8 cellular contexts compared by ENCODE assay signal in the genomic region with DNA sequence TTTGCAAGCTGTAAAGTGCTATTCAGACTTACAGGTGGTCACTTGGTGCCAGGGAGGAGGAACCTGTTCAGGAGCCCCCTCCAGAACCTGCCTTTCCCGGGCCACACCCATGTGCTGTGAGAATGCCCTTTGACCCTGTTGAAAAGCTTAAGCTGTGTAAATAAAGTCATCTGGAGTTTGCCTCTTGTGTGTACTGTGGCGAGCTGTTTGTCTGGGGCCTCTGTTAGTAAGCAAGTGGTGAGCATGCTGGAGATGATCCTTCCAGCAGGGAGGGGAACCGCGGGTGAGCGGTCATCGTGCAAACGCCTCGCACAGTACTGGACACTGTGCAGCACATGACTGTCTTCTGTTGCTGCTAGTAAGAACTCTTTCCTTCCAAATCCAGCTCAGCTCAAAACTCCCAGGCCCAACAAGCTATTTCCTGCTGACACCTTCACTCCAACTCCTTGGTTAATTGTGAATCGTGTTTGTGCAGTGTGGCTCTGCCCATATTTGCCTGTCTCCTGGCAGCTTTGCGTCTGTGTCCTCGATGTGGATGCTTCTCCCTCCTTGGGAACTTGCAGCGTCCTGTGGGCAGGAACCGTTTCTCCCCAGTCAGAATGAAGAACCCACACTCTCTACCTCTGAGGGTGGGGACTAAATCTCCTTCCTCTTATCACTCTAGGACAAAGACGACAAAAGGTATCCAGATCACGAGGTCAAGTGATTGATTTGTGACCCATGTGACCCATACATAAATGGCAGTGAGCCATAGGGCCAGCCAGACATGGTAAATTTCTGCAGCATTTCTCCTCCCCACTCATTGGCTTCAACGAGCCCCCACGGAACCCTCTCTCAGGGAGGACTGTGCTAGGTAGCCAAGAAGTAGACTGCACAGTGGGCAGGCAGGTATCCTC. TPM values are rescaled to one million over a fixed set of nuclear protein-coding genes. Genes with fewer than 3 reads are reported as not detected.
DNase-seq lines count a peak whose midpoint lies in the region; ATAC-seq, FAIRE-seq and TF ChIP-seq lines count a peak whose summit lies in the region.

No MANE protein-coding gene starts in this region.

- no peak for TF ChIP-seq POLR2A in K562 (conservative IDR thresholded peaks at IDR 0.05)

- TF ChIP-seq EP300 in K562 (IDR thresholded peaks at IDR 0.05; ENCODE audit: low read length), result no peak

- no peak overlapping the region for H3K4me2 ChIP-seq in K562 (ENCODE audit: insufficient read depth, low read length)

- FAIRE-seq in K562 (lab: Jason Lieb, UNC), result peak; percentile 23

- intact Hi-C loops in left ventricle myocardium inferior (cut with micrococcal nuclease), result no loop called here
- intact Hi-C loops in left ventricle myocardium superior (cut with micrococcal nuclease), result no loop called here
- intact Hi-C loops in K562 (cut with micrococcal nuclease), result no loop called here
- intact Hi-C loops in aorta (cut with DNase I), result no loop called here

- TF ChIP-seq CTCF in left ventricle myocardium inferior (IDR thresholded peaks at IDR 0.05; ENCODE audit: borderline replicate concordance) (no peak), K562 (IDR thresholded peaks at IDR 0.05 in 2 of 3, conservative IDR thresholded peaks at IDR 0.05 in 1 of 3; ENCODE audit: insufficient read depth in 2 of 3, low read depth in 1 of 3, low read length in 3 of 3) (no peak)

- CTCF ChIA-PET in K562 (lab: Yijun Ruan, JAX; ENCODE audit: low intra/inter-chr PET ratio), result interaction anchor here (0.6 kb wide), 1 partner anchor 30 kb away, joined by 3 read pairs; no protein-coding TSS in a partner anchor

- no peak for DNase-seq in left ventricle myocardium inferior
- no peak for DNase-seq in left ventricle myocardium superior
- DNase-seq in K562 (ENCODE audit: extremely low read depth in 1 of 4, low spot score in 3 of 4), result peak in 1 of 4 experiments; percentile 44
- DNase-seq in aorta, result peak; percentile 72 to 73
- DNase-seq in AG08396 (ENCODE audit: low spot score), result no peak
- DNase-seq in kidney glomerular epithelial cell (lab: John Stamatoyannopoulos, UW), result no peak

- H3K4me3 ChIP-seq in left ventricle myocardium inferior (no peak overlapping the region), K562 (no peak overlapping the region), muscle layer of duodenum (ENCODE audit: low read depth in 1 of 2, low read length in 2 of 2) (peak overlapping the region; percentile 32 to 38), aorta (ENCODE audit: low read length in 2 of 2) (no peak overlapping the region)

- WGBS in K562 (ENCODE audit: insufficient coverage, low coverage, missing lambda C conversion rate), result 37% methylated on average over 17 of the region's 17 CpGs
- WGBS in aorta, 2 donors, result 84 to 92% methylated on average over 17 of the region's 17 CpGs

- no peaks in the 10 kb centered on the region for H3K79me2 ChIP-seq in K562 (ENCODE audit: control insufficient read depth, insufficient read depth, low read length)

- no peaks in the 10 kb centered on the region for H4K20me1 ChIP-seq in K562 (replicated peaks; ENCODE audit: control insufficient read depth, insufficient read depth, low read length)

- ATAC-seq in left ventricle myocardium superior (no peak), K562 (peak; percentile 31), aorta (ENCODE audit: low FRiP score) (no peak), HG03025 (IDR thresholded peaks at IDR 0.05; ENCODE audit: low FRiP score, unreplicated experiment) (no peak)

- H3K9me3 ChIP-seq in left ventricle myocardium inferior (replicated peaks), result no peaks in the 10 kb centered on the region
- H3K9me3 ChIP-seq in K562 (replicated peaks; ENCODE audit: control insufficient read depth, insufficient read depth, low read depth, low read length), result no peaks in the 10 kb centered on the region
- no peaks in the 10 kb centered on the region for H3K9me3 ChIP-seq in muscle layer of duodenum (ENCODE audit: control insufficient read depth in 1 of 2, low read length in 2 of 2)
- H3K9me3 ChIP-seq in aorta (ENCODE audit: control insufficient read depth, low read length), result no peaks in the 10 kb centered on the region

- H3K9ac ChIP-seq in K562 (ENCODE audit: insufficient read depth in 1 of 2, low read depth in 2 of 2, low read length in 2 of 2), result peak overlapping the region in 1 of 2 experiments; percentile 34; a peak in 2 of 4 replicates

- peak overlapping the region; percentile 90 for H3K27ac ChIP-seq in left ventricle myocardium inferior (replicated peaks)
- H3K27ac ChIP-seq in K562 (ENCODE audit: extremely low read depth, low read depth, low read length), result peak overlapping the region; percentile 4; the same call in 1 of the 3 replicates
- peak overlapping the region; percentile 100 for H3K27ac ChIP-seq in muscle layer of duodenum (ENCODE audit: low read length)
- H3K27ac ChIP-seq in aorta (ENCODE audit: low read depth in 1 of 2, low read length in 2 of 2), result peak overlapping the region in 1 of 2 donors; percentile 55

- H3K27me3 ChIP-seq in left ventricle myocardium inferior (ENCODE audit: low read depth), result no peaks in the 10 kb centered on the region
- no peaks in the 10 kb centered on the region for H3K27me3 ChIP-seq in K562 (ENCODE audit: control insufficient read depth in 2 of 2, insufficient read depth in 2 of 2, low read length in 2 of 2)
- no peaks in the 10 kb centered on the region for H3K27me3 ChIP-seq in muscle layer of duodenum (ENCODE audit: low read depth, low read length)
- H3K27me3 ChIP-seq in aorta (ENCODE audit: control insufficient read depth in 1 of 2, insufficient read depth in 2 of 2, low read length in 1 of 2), result no peaks in the 10 kb centered on the region

- H3K36me3 ChIP-seq in left ventricle myocardium inferior (no peaks in the 10 kb centered on the region), K562 (ENCODE audit: control insufficient read depth, insufficient read depth, low read length) (no peaks in the 10 kb centered on the region), muscle layer of duodenum (ENCODE audit: control insufficient read depth in 1 of 2, insufficient read depth in 2 of 2, low read length in 2 of 2) (no peaks in the 10 kb centered on the region), aorta (ENCODE audit: control insufficient read depth in 1 of 2, insufficient read depth in 2 of 2, low read length in 1 of 2) (no peaks in the 10 kb centered on the region)

- no peaks in the 10 kb centered on the region for H3K9me1 ChIP-seq in K562 (ENCODE audit: control insufficient read depth, insufficient read depth, low read length)

- BruUV-seq in K562 (replicated peaks; lab: Mats Ljungman, UMichigan), result no TSS peak

- no peak for TF ChIP-seq RAD21 in K562 (CRISPR knock-in tag; conservative IDR thresholded peaks at IDR 0.05 in 1 of 2, IDR thresholded peaks at IDR 0.05 in 1 of 2)

- H3K4me1 ChIP-seq in left ventricle myocardium inferior (peaks cover 60% of the 10 kb centered on the region), K562 (replicated peaks in 1 of 2; ENCODE audit: control insufficient read depth in 2 of 2, insufficient read depth in 2 of 2, low read length in 2 of 2) (peaks cover 38 to 49% of the 10 kb centered on the region in 2 experiments), muscle layer of duodenum (ENCODE audit: control insufficient read depth in 1 of 2, insufficient read depth in 2 of 2, low read length in 2 of 2) (peaks cover 14 to 45% of the 10 kb centered on the region in 2 donors), aorta (ENCODE audit: control insufficient read depth in 1 of 2, insufficient read depth in 2 of 2, low read length in 2 of 2) (no peaks in the 10 kb centered on the region)

- in situ Hi-C loops in K562 (cut with MboI), result no loop called here

- POLR2A ChIA-PET in K562 (lab: Yijun Ruan, JAX), result interaction anchor here (0.6 to 6.6 kb wide), 8 partner anchors 8 to 194 kb away, joined by 3 to 84 read pairs (median 4); partner anchors contain the start of gene BTG2

- H2AFZ ChIP-seq in K562 (ENCODE audit: low read depth, low read length), result peak overlapping the region; percentile 70

RNA-seq across cellular contexts. Expression of gene BTG2, which starts 13.9 kb away (rescaled TPM):
- 73.7 TPM for total RNA-seq in left ventricle myocardium inferior
- total RNA-seq in left ventricle myocardium superior, result 41.3 TPM
- total RNA-seq in K562 (2011; cell fraction: chromatin; rRNA removed; ENCODE audit: low replicate concordance), result 20.8 and 48.4 TPM in 2 replicates
- total RNA-seq in K562 (2011; cell fraction: nucleolus; rRNA removed), result 32.6 and 48.7 TPM in 2 replicates
- total RNA-seq in K562 (2011; cell fraction: nucleoplasm; rRNA removed), result 41.1 and 65.7 TPM in 2 replicates
- total RNA-seq in K562 (2014; rRNA removed), result 8.7 and 11.3 TPM in 2 replicates
- 5.8 and 7.2 TPM in 2 replicates for total RNA-seq in K562 (2014; rRNA removed; fragmentation: Illumina TruSeq; extraction: Trizol)
- total RNA-seq in K562 (2015; rRNA removed; fragmentation: Illumina TruSeq; extraction: Trizol), result 2.6 and 2.9 TPM in 2 replicates
- 9.6 and 11.5 TPM in 2 replicates for total RNA-seq in K562 (2021)
- polyA plus RNA-seq in K562 (2011; rRNA removed), result 29.7 and 41.9 TPM in 2 replicates
- polyA plus RNA-seq in K562 (2011; cell fraction: cytosol; rRNA removed), result 33.8 and 79.9 TPM in 2 replicates
- polyA plus RNA-seq in K562 (2011; cell fraction: nucleus; rRNA removed), result 25.8 and 51.6 TPM in 2 replicates
- polyA plus RNA-seq in K562 (2012), result 6.2 and 11.0 TPM in 2 replicates
- 9.4 and 12.2 TPM in 2 replicates for polyA plus RNA-seq in K562 (2014; fragmentation: Illumina TruSeq; extraction: Trizol)
- polyA plus RNA-seq in K562 (2014; fragmentation: Nextera tagmentation; extraction: Ambion mirVana), result 1 to 10 TPM; 2.3 to 3.8 TPM
- 10.1 and 12.7 TPM in 2 replicates for polyA plus RNA-seq in K562 (2014; rRNA removed)
- polyA minus RNA-seq in K562 (2011; rRNA and poly(A)+ RNA removed), result 18.7 and 24.3 TPM in 2 replicates
- polyA minus RNA-seq in K562 (2011; cell fraction: cytosol; rRNA and poly(A)+ RNA removed), result 12.4 and 25.9 TPM in 2 replicates
- 23.1 and 23.3 TPM in 2 replicates for polyA minus RNA-seq in K562 (2011; cell fraction: nucleus; rRNA and poly(A)+ RNA removed)
- 100 to 1,000 TPM in 1 of 2 donors, 10 to 100 TPM in 1; 51.6 to 302 TPM for total RNA-seq in aorta
- 100 to 1,000 TPM in 1 of 2 donors, 10 to 100 TPM in 1; 36.2 to 117 TPM for polyA plus RNA-seq in aorta

RNA-seq across cellular contexts. Expression of gene FMOD, which starts 59.5 kb away (rescaled TPM):
- total RNA-seq in left ventricle myocardium inferior (11.2 TPM), left ventricle myocardium superior (9.6 TPM), K562 (2014; rRNA removed) (not detected in 2 replicates), K562 (2014; rRNA removed; fragmentation: Illumina TruSeq; extraction: Trizol) (not detected in 2 replicates), K562 (2015; rRNA removed; fragmentation: Illumina TruSeq; extraction: Trizol) (not detected in 2 replicates), K562 (2021) (0.13 and 0.20 TPM in 2 replicates), aorta (100 to 1,000 TPM; 204 to 353 TPM)
- total RNA-seq in K562 (2011; cell fraction: chromatin; rRNA removed; ENCODE audit: low replicate concordance), result not detected in 2 replicates
- total RNA-seq in K562 (2011; cell fraction: nucleolus; rRNA removed), result not detected in 2 replicates
- total RNA-seq in K562 (2011; cell fraction: nucleoplasm; rRNA removed), result not detected in 2 replicates
- polyA plus RNA-seq in K562 (2011; rRNA removed) (0.03 TPM in 1 of 2 replicates, not detected in the other), K562 (2014; fragmentation: Illumina TruSeq; extraction: Trizol) (not detected in 2 replicates), K562 (2014; fragmentation: Nextera tagmentation; extraction: Ambion mirVana) (under 1 TPM in 1 of 2 experiments, not detected in 1; 0.03 TPM), K562 (2014; rRNA removed) (not detected in 2 replicates), aorta (100 to 1,000 TPM; 159 to 177 TPM)
- 0.01 and 0.04 TPM in 2 replicates for polyA plus RNA-seq in K562 (2011; cell fraction: cytosol; rRNA removed)
- not detected in 2 replicates for polyA plus RNA-seq in K562 (2011; cell fraction: nucleus; rRNA removed)
- polyA plus RNA-seq in K562 (2012), result 0.30 TPM in 1 of 2 replicates, not detected in the other
- polyA minus RNA-seq in K562 (2011; rRNA and poly(A)+ RNA removed), result not detected in 2 replicates
- not detected in 2 replicates for polyA minus RNA-seq in K562 (2011; cell fraction: cytosol; rRNA and poly(A)+ RNA removed)
- not detected in 2 replicates for polyA minus RNA-seq in K562 (2011; cell fraction: nucleus; rRNA and poly(A)+ RNA removed)

Comparison
In these comparisons a context has a peak if more than half of its experiments do, and no peak if none do; other contexts are left out.
1. DNase-seq: peak in aorta (2 of 2); none in left ventricle myocardium inferior (single experiment), left ventricle myocardium superior (single experiment), AG08396 (single experiment) and kidney glomerular epithelial cell (single experiment).
2. H3K4me3 ChIP-seq: peak in muscle layer of duodenum (2 of 2); none in left ventricle myocardium inferior (single experiment), K562 (single experiment) and aorta (0 of 2).
3. RNA of gene FMOD, which starts 59.5 kb away (total RNA-seq): 204 to 353 TPM in aorta; 11.2 TPM in left ventricle myocardium inferior (single experiment), 9.6 TPM in left ventricle myocardium superior (single experiment) and 0.13 to 0.20 TPM in K562; every median in the first group is over 10 times any median in the second.